ENCODE assay signal across 15 cellular contexts in genomic region chr5:17151686-17152085, GRCh38.
"Had no signal": no experiment of that assay in that cellular context is flagged by ENCODE, and none has a peak within 500 bp of the region (broad histone marks: within the 10 kb centered on the region; RNA-seq: fewer than 3 reads in every experiment).

No MANE protein-coding gene starts in this region.

- DNase-seq: activated CD4-positive, alpha-beta T cell treated with anti-CD3 and anti-CD28 coated beads for 4 hours; activated CD8-positive, alpha-beta T cell treated with anti-CD3 and anti-CD28 coated beads, Interleukin-2, amount 10 ng/mL, durations not matched to agents 7 days and 5 days; activated naive CD4-positive, alpha-beta T cell treated with anti-CD3 and anti-CD28 coated beads for 36 hours; brain microvascular endothelial cell; cerebellar nuclear complex; kidney; left ventricle myocardium superior; retina; small intestine; T-helper 1 cell; thyroid gland; uterus had no signal

- H3K4me1 ChIP-seq: thyroid gland, uterus had no signal

- H3K27ac ChIP-seq: brain microvascular endothelial cell, thyroid gland, uterus, VCaP had no signal

- H3K9me3 ChIP-seq: thyroid gland, uterus had no signal

- ATAC-seq: activated CD8-positive, alpha-beta T cell treated with anti-CD3 and anti-CD28 coated beads, Interleukin-2, amount 10 ng/mL, durations not matched to agents 7 days and 5 days; esophagus mucosa; left ventricle myocardium superior had no signal

- H3K4me3 ChIP-seq: thyroid gland, uterus had no signal

- H3K36me3 ChIP-seq: brain microvascular endothelial cell, thyroid gland, uterus had no signal

- H3K27me3 ChIP-seq: brain microvascular endothelial cell, thyroid gland, uterus had no signal

- FAIRE-seq: endometrium, kidney, small intestine had no signal
